31 cellular contexts compared by ENCODE assay signal in the genomic region with DNA sequence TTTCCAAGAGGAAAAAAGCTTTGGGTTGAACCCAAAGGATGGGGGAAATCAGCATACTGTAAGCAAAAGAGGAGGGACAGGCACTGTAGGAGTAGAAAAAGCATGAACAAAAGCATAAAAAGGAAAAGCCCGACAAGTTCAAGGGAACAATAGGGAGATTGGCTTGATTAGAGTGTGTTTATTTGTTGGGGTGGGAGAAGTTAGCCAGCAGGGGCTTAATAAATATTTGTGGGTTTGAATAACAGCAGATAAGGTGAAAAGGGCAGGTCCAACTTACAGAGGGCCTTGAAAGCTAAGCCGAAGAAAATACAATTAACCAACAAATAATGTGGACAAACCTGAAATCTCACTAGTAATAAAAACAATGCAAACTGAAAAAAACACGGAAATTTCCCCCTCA.
DNase-seq lines count a peak whose midpoint lies in the region; ATAC-seq, FAIRE-seq and TF ChIP-seq lines count a peak whose summit lies in the region.
"Had no signal": no experiment of that assay in that cellular context is flagged by ENCODE, and none has a peak within 500 bp of the region (broad histone marks: within the 10 kb centered on the region; RNA-seq: fewer than 3 reads in every experiment).

No MANE protein-coding gene starts in this region.

- H3K27me3 ChIP-seq in thyroid gland = no peaks in the 10 kb centered on the region
- H3K27me3 ChIP-seq: cardiac muscle cell, colonic mucosa, esophagus muscularis mucosa had no signal

- H3K9ac ChIP-seq in kidney (ENCODE audit: low read length in 2 of 2) = no peak overlapping the region

- no peak for TF ChIP-seq CTCF in brain (conservative IDR thresholded peaks at IDR 0.05)
- TF ChIP-seq CTCF in mesothelial cell of epicardium (IDR thresholded peaks at IDR 0.05; ENCODE audit: unreplicated experiment) = no peak
- TF ChIP-seq CTCF in thyroid gland (IDR thresholded peaks at IDR 0.05) = no peak
- TF ChIP-seq CTCF in kidney (IDR thresholded peaks at IDR 0.05; ENCODE audit: borderline replicate concordance, extremely low read depth, insufficient read depth) = no peak

- H3K4me3 Mint-ChIP-seq in brain = no peak overlapping the region
- H3K4me3 Mint-ChIP-seq in mesothelial cell of epicardium = no peak overlapping the region
- H3K4me3 Mint-ChIP-seq: activated naive CD4-positive, alpha-beta T cell treated with anti-CD3 and anti-CD28 coated beads, Interleukin-2, amount 10 ng/mL, durations not matched to agents 7 days and 5 days; activated T-helper 1 cell treated with anti-CD3 and anti-CD28 coated beads, Interleukin-12 subunit alpha, Interleukin-12 subunit beta, Interleukin-2, Interleukin-4 antibody, amounts not matched to agents 30 ng/mL and 10 ng/mL and 1 ng/mL, durations not matched to agents 14 hours and 24 hours and 36 hours; memory B cell had no signal

- H3K36me3 ChIP-seq in thyroid gland (no peaks in the 10 kb centered on the region), kidney (ENCODE audit: control insufficient read depth in 1 of 2, insufficient read depth in 2 of 2, low read length in 2 of 2) (no peaks in the 10 kb centered on the region)
- H3K36me3 ChIP-seq: cardiac muscle cell, colonic mucosa had no signal

- DNase-seq in HT-29 (ENCODE audit: low spot score) (peak; percentile 67), mesothelial cell of epicardium (ENCODE audit: low spot score in 2 of 2, unreplicated experiment in 2 of 2) (no peak), thyroid gland (no peak), kidney (no peak), HuH-7 (ENCODE audit: low spot score) (no peak), NOMO-1 (lab: John Stamatoyannopoulos, UW; ENCODE audit: unreplicated experiment in 2 of 2) (no peak)
- DNase-seq: activated CD4-positive, alpha-beta T cell treated with anti-CD3 and anti-CD28 coated beads, Interleukin-2, amount 50 U/mL, for 48 hours; activated CD8-positive, alpha-beta memory T cell treated with anti-CD3 and anti-CD28 coated beads, Interleukin-2, amount 50 U/mL, for 4 hours; activated naive CD4-positive, alpha-beta T cell treated with anti-CD3 and anti-CD28 coated beads, Interleukin-2, amount 10 ng/mL, durations not matched to agents 7 days and 5 days; amygdala; C1 segment of cervical spinal cord; colonic mucosa; COR-L47; effector memory CD4-positive, alpha-beta T cell; NCI-H1105 treated with DMSO at 0.1 percent for 48 hours; NCI-H2081 treated with DMSO at 0.1 percent for 48 hours; NCI-H345; NCI-H774; nucleus accumbens; RPMI8226; small intestine; stimulated activated CD4-positive, alpha-beta T cell treated with anti-CD3 and anti-CD28 coated beads, Interleukin-2, amount 100 ng/mL, for 24 hours; T-helper 1 cell had no signal

- peak overlapping the region in 3 of 5 experiments; percentile 29 to 54 (median 46) for H3K27ac Mint-ChIP-seq in brain
- peak overlapping the region; percentile 91 for H3K27ac Mint-ChIP-seq in mesothelial cell of epicardium
- H3K27ac Mint-ChIP-seq: activated naive CD4-positive, alpha-beta T cell treated with anti-CD3 and anti-CD28 coated beads, Interleukin-2, amount 10 ng/mL, durations not matched to agents 7 days and 5 days; activated T-helper 1 cell treated with anti-CD3 and anti-CD28 coated beads, Interleukin-12 subunit alpha, Interleukin-12 subunit beta, Interleukin-2, Interleukin-4 antibody, amounts not matched to agents 30 ng/mL and 10 ng/mL and 1 ng/mL, durations not matched to agents 14 hours and 24 hours and 36 hours; memory B cell had no signal

- peaks cover 4% of the 10 kb centered on the region for H3K27me3 Mint-ChIP-seq in brain
- H3K27me3 Mint-ChIP-seq in mesothelial cell of epicardium (ENCODE audit: low read depth) = no peaks in the 10 kb centered on the region
- H3K27me3 Mint-ChIP-seq: activated naive CD4-positive, alpha-beta T cell treated with anti-CD3 and anti-CD28 coated beads, Interleukin-2, amount 10 ng/mL, durations not matched to agents 7 days and 5 days; memory B cell had no signal

- H3K9me3 ChIP-seq in thyroid gland = no peaks in the 10 kb centered on the region
- H3K9me3 ChIP-seq in kidney (ENCODE audit: control insufficient read depth in 1 of 2, low read length in 2 of 2) = no peaks in the 10 kb centered on the region
- H3K9me3 ChIP-seq: colonic mucosa, esophagus muscularis mucosa had no signal

- H3K36me3 Mint-ChIP-seq in brain = peaks cover 15% of the 10 kb centered on the region
- peaks cover 11% of the 10 kb centered on the region for H3K36me3 Mint-ChIP-seq in mesothelial cell of epicardium

- intact Hi-C loops in thyroid gland (cut with DNase I) = no loop called here
- intact Hi-C loops in kidney (cut with DNase I) = no loop called here

- 49 to 54% methylated on average over 3 of the region's 3 CpGs for WGBS in thyroid gland, 2 donors

- no peak for FAIRE-seq in kidney (lab: Jason Lieb, UNC)
- FAIRE-seq: frontal cortex, H54, small intestine had no signal

- no peak overlapping the region for H3K4me3 ChIP-seq in thyroid gland (replicated peaks in 1 of 3)
- no peak overlapping the region for H3K4me3 ChIP-seq in kidney (ENCODE audit: low read length in 2 of 2)
- H3K4me3 ChIP-seq: cardiac muscle cell, colonic mucosa, esophagus muscularis mucosa had no signal

- peaks cover 39% of the 10 kb centered on the region for H3K4me1 Mint-ChIP-seq in brain
- H3K4me1 Mint-ChIP-seq in mesothelial cell of epicardium = peaks cover 71% of the 10 kb centered on the region

- peaks cover 0 to 4% (median 0%) of the 10 kb centered on the region in 5 experiments for H3K9me3 Mint-ChIP-seq in brain
- no peaks in the 10 kb centered on the region for H3K9me3 Mint-ChIP-seq in mesothelial cell of epicardium
- H3K9me3 Mint-ChIP-seq: activated naive CD4-positive, alpha-beta T cell treated with anti-CD3 and anti-CD28 coated beads, Interleukin-2, amount 10 ng/mL, durations not matched to agents 7 days and 5 days; activated T-helper 1 cell treated with anti-CD3 and anti-CD28 coated beads, Interleukin-12 subunit alpha, Interleukin-12 subunit beta, Interleukin-2, Interleukin-4 antibody, amounts not matched to agents 30 ng/mL and 10 ng/mL and 1 ng/mL, durations not matched to agents 14 hours and 24 hours and 36 hours; memory B cell had no signal

- H3K4me1 ChIP-seq in thyroid gland = peaks cover 36 to 45% of the 10 kb centered on the region in 2 donors
- peaks cover 0 to 7% of the 10 kb centered on the region in 2 donors for H3K4me1 ChIP-seq in kidney (ENCODE audit: control insufficient read depth in 1 of 2, insufficient read depth in 1 of 2, low read depth in 1 of 2, low read length in 2 of 2)
- H3K4me1 ChIP-seq: colonic mucosa had no signal

- no peak for ATAC-seq in GM18498 (IDR thresholded peaks at IDR 0.05; ENCODE audit: unreplicated experiment)

- H3K27ac ChIP-seq in thyroid gland = peak overlapping the region in 2 of 3 donors; percentile 51 to 69
- H3K27ac ChIP-seq in kidney (ENCODE audit: low read depth in 2 of 2, low read length in 2 of 2) = peak overlapping the region in 1 of 2 donors; percentile 4
- H3K27ac ChIP-seq: cardiac muscle cell, colonic mucosa had no signal

- no peak for TF ChIP-seq POLR2A in thyroid gland (IDR thresholded peaks at IDR 0.05)
